In genomic region chr22:49417326-49417725, GRCh38 we compare ENCODE assay signal across 32 cellular contexts.
"Had no signal": no experiment of that assay in that cellular context is flagged by ENCODE, and none has a peak within 500 bp of the region (broad histone marks: within the 10 kb centered on the region; RNA-seq: fewer than 3 reads in every experiment).

No MANE protein-coding gene starts in this region.

- H3K27ac Mint-ChIP-seq: naive B cell; natural killer cell treated with Interleukin-12 subunit alpha and Interleukin-12 subunit beta and Interleukin-15 and Interleukin-18, amount 100 ng/mL, for 72 hours; nephron progenitor cell; progenitor cell of endocrine pancreas; stimulated activated effector memory CD8-positive, alpha-beta T cell treated with anti-CD3 and anti-CD28 coated beads, Interleukin-12 subunit alpha, Interleukin-12 subunit beta, amount 100 ng/mL, for 72 hours; stimulated activated naive B cell treated with anti-CD40 and anti-IgM and Interleukin-4, amounts not matched to agents 10 μg/mL and 1 μg/mL and 100 μg/mL, for 72 hours; stimulated activated naive CD8-positive, alpha-beta T cell treated with anti-CD3 and anti-CD28 coated beads, Interleukin-15, Interleukin-2, amounts not matched to agents 100 ng/mL and 50 ng/mL, for 24 hours had no signal

- DNase-seq: naive B cell; naive thymus-derived CD8-positive, alpha-beta T cell; nephron progenitor cell; nucleus accumbens; ovary; posterior cingulate gyrus; retina; right cardiac atrium; sigmoid colon; small intestine; stimulated activated CD4-positive, alpha-beta T cell treated with anti-CD3 and anti-CD28 coated beads, Interleukin-15, amount 100 ng/mL, for 24 hours; stimulated activated CD4-positive, alpha-beta T cell treated with anti-CD3 and anti-CD28 coated beads, Interleukin-2, amount 100 ng/mL, for 24 hours; stimulated activated CD4-positive, alpha-beta T cell treated with anti-CD3 and anti-CD28 coated beads, Interleukin-2, amount 100 ng/mL, for 48 hours; stimulated activated CD4-positive, alpha-beta T cell treated with anti-CD3 and anti-CD28 coated beads, Interleukin-4, amount 100 ng/mL, for 24 hours; stimulated activated naive B cell treated with anti-CD40 and anti-IgM and Interleukin-4, amounts not matched to agents 10 μg/mL and 1 μg/mL and 100 μg/mL, for 72 hours; stimulated activated naive CD4-positive, alpha-beta T cell treated with Interleukin-2 at 50 U/mL for 16 hours; stomach; thyroid gland; trophoblast cell; upper lobe of left lung had no signal

- H3K27me3 Mint-ChIP-seq: naive B cell had no signal

- H3K9ac ChIP-seq: parathyroid adenoma had no signal

- H3K36me3 ChIP-seq: neutrophil, ovary, right lobe of liver, sigmoid colon, stomach, thoracic aorta, thyroid gland, tibial nerve, upper lobe of left lung, vagina had no signal

- H3K4me1 ChIP-seq: parathyroid adenoma, right lobe of liver, sigmoid colon, stomach, thyroid gland, tibial nerve, upper lobe of left lung, vagina had no signal

- H3K36me3 Mint-ChIP-seq: natural killer cell treated with Interleukin-12 subunit alpha and Interleukin-12 subunit beta and Interleukin-15 and Interleukin-18, amount 100 ng/mL, for 72 hours; stimulated activated effector memory CD8-positive, alpha-beta T cell treated with anti-CD3 and anti-CD28 coated beads, Interleukin-12 subunit alpha, Interleukin-12 subunit beta, amount 100 ng/mL, for 72 hours had no signal

- FAIRE-seq: small intestine, urothelium cell line had no signal

- H3K9me3 Mint-ChIP-seq: natural killer cell treated with Interleukin-12 subunit alpha and Interleukin-12 subunit beta and Interleukin-15 and Interleukin-18, amount 100 ng/mL, for 72 hours; nephron progenitor cell; neural crest cell; stimulated activated effector memory CD8-positive, alpha-beta T cell treated with anti-CD3 and anti-CD28 coated beads, Interleukin-12 subunit alpha, Interleukin-12 subunit beta, amount 100 ng/mL, for 72 hours had no signal

- H3K4me1 Mint-ChIP-seq: naive B cell; naive thymus-derived CD8-positive, alpha-beta T cell; neural crest cell; stimulated activated effector memory CD8-positive, alpha-beta T cell treated with anti-CD3 and anti-CD28 coated beads, Interleukin-12 subunit alpha, Interleukin-12 subunit beta, amount 100 ng/mL, for 72 hours; stimulated activated naive B cell treated with anti-CD40 and anti-IgM and Interleukin-4, amounts not matched to agents 10 μg/mL and 1 μg/mL and 100 μg/mL, for 72 hours had no signal

- H3K4me3 ChIP-seq: ovary, right lobe of liver, sigmoid colon, stomach, thoracic aorta, thyroid gland, tibial nerve, upper lobe of left lung, vagina had no signal

- H3K4me3 Mint-ChIP-seq: naive B cell; naive thymus-derived CD8-positive, alpha-beta T cell; natural killer cell treated with Interleukin-12 subunit alpha and Interleukin-12 subunit beta and Interleukin-15 and Interleukin-18, amount 100 ng/mL, for 72 hours; nephron progenitor cell; neural crest cell; stimulated activated effector memory CD8-positive, alpha-beta T cell treated with anti-CD3 and anti-CD28 coated beads, Interleukin-12 subunit alpha, Interleukin-12 subunit beta, amount 100 ng/mL, for 72 hours; stimulated activated naive B cell treated with anti-CD40 and anti-IgM and Interleukin-4, amounts not matched to agents 10 μg/mL and 1 μg/mL and 100 μg/mL, for 72 hours; stimulated activated naive CD8-positive, alpha-beta T cell treated with anti-CD3 and anti-CD28 coated beads, Interleukin-15, Interleukin-2, amounts not matched to agents 100 ng/mL and 50 ng/mL, for 24 hours had no signal

- H3K9me3 ChIP-seq: neutrophil, ovary, right lobe of liver, sigmoid colon, thoracic aorta, thyroid gland, vagina had no signal

- H3K27ac ChIP-seq: neutrophil, ovary, parathyroid adenoma, right lobe of liver, sigmoid colon, stomach, thoracic aorta, thyroid gland, tibial nerve, upper lobe of left lung, vagina had no signal
